10 cellular contexts compared by ENCODE assay signal in the genomic region with DNA sequence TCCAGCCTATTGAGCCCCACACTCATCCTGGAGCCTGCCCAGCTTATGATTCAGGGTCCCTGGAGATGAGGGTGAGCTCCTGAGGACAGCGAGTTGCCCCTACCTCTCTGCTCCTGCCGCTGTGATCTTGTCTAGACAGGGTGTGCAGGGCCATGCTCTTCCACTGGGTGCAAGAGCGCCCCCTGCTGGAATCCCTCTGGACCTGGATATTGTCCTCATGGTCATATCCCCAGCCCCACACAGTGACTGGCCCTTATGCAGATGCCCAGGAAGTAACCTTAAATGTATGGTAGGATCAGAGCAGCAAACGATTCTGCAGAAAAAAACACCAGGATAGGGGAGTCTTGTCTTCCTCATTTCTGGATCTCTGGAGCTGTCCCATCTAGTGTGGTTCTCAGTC. TPM values are rescaled to one million over a fixed set of nuclear protein-coding genes. Genes with fewer than 3 reads are reported as not detected.
DNase-seq lines count a peak whose midpoint lies in the region; ATAC-seq and TF ChIP-seq lines count a peak whose summit lies in the region.
"Not testable (repeated sequence)": the region's sequence is repeated elsewhere in the genome, so short reads cannot be mapped to it uniquely, and the experiment has no call there.
"Had no signal": no experiment of that assay in that cellular context is flagged by ENCODE, and none has a peak within 500 bp of the region (broad histone marks: within the 10 kb centered on the region; RNA-seq: fewer than 3 reads in every experiment).

No MANE protein-coding gene starts in this region.

- not testable (repeated sequence) for H3K36me3 Mint-ChIP-seq in CD8-positive, alpha-beta T cell; MCF 10A (ENCODE audit: insufficient read depth, unreplicated experiment); naive thymus-derived CD4-positive, alpha-beta T cell

- not testable (repeated sequence) for H3K79me2 ChIP-seq in HCT116 (ENCODE audit: insufficient read depth, low read length)

- not testable (repeated sequence) for H2AFZ ChIP-seq in HCT116 (ENCODE audit: low read depth, low read length, poor library complexity, severe bottlenecking)

- CTCF ChIA-PET in CD8-positive, alpha-beta T cell (lab: Charles Lee), result interaction anchor here (1.1 kb wide), 1 partner anchor 23 kb away, joined by 3 read pairs; no protein-coding TSS in a partner anchor
- CTCF ChIA-PET in HCT116 (lab: Charles Lee); naive thymus-derived CD4-positive, alpha-beta T cell (lab: Charles Lee): not testable (repeated sequence)
- CTCF ChIA-PET in MCF 10A (lab: Yijun Ruan, JAX), result interaction anchor here (1.1 kb wide), 1 partner anchor 23 kb away, joined by 3 read pairs; no protein-coding TSS in a partner anchor

- TF ChIP-seq CTCF in CD8-positive, alpha-beta T cell (IDR thresholded peaks at IDR 0.05), result peak; percentile 27
- TF ChIP-seq CTCF in HCT116 (IDR thresholded peaks at IDR 0.05 in 2 of 3, conservative IDR thresholded peaks at IDR 0.05 in 1 of 3; ENCODE audit: borderline replicate concordance in 1 of 3, insufficient read depth in 1 of 3, low read depth in 2 of 3, low read length in 2 of 3) (peak; percentile 11 to 57 (median 55); a peak in 4 of 6 replicates), MCF 10A (IDR thresholded peaks at IDR 0.05; ENCODE audit: unreplicated experiment) (peak; percentile 31)

- not testable (repeated sequence) for H3K9me3 Mint-ChIP-seq in CD8-positive, alpha-beta T cell; MCF 10A (ENCODE audit: unreplicated experiment); naive thymus-derived CD4-positive, alpha-beta T cell; stimulated activated naive CD8-positive, alpha-beta T cell treated with anti-CD3 and anti-CD28 coated beads, Interleukin-15, amount 100 ng/mL, for 72 hours

- H3K27me3 ChIP-seq in CD8-positive, alpha-beta T cell (ENCODE audit: insufficient read depth, low read length); HCT116 (ENCODE audit: insufficient read depth, low read length); naive thymus-derived CD4-positive, alpha-beta T cell (ENCODE audit: control insufficient read depth in 2 of 2, insufficient read depth in 2 of 2, low read length in 2 of 2): not testable (repeated sequence)

- not testable (repeated sequence) for H3K27ac ChIP-seq in CD8-positive, alpha-beta T cell (ENCODE audit: low read depth, low read length); HCT116 (ENCODE audit: low read depth, low read length); naive thymus-derived CD4-positive, alpha-beta T cell (ENCODE audit: low read depth, low read length)

- not testable (repeated sequence) for H3K27me3 Mint-ChIP-seq in CD8-positive, alpha-beta T cell (ENCODE audit: low read depth); naive thymus-derived CD4-positive, alpha-beta T cell; stimulated activated naive CD8-positive, alpha-beta T cell treated with anti-CD3 and anti-CD28 coated beads, Interleukin-15, amount 100 ng/mL, for 72 hours
- peaks cover 27% of the 10 kb centered on the region for H3K27me3 Mint-ChIP-seq in MCF 10A (ENCODE audit: insufficient read depth, unreplicated experiment)

- H3K27ac Mint-ChIP-seq in CD8-positive, alpha-beta T cell; MCF 10A (ENCODE audit: low read depth, unreplicated experiment); naive thymus-derived CD4-positive, alpha-beta T cell; stimulated activated naive CD8-positive, alpha-beta T cell treated with anti-CD3 and anti-CD28 coated beads, Interleukin-15, amount 100 ng/mL, for 72 hours: not testable (repeated sequence)

- peaks cover 18% of the 10 kb centered on the region for H3K4me1 ChIP-seq in CD8-positive, alpha-beta T cell (ENCODE audit: insufficient read depth, low read length)
- not testable (repeated sequence) for H3K4me1 ChIP-seq in HCT116 (ENCODE audit: control insufficient read depth in 1 of 2, insufficient read depth in 2 of 2, low read length in 2 of 2); naive thymus-derived CD4-positive, alpha-beta T cell (ENCODE audit: control insufficient read depth in 2 of 2, insufficient read depth in 2 of 2, low read length in 2 of 2)

- not testable (repeated sequence) for H3K9me2 ChIP-seq in HCT116 (ENCODE audit: insufficient read depth)

- not testable (repeated sequence) for H3K9me3 ChIP-seq in CD8-positive, alpha-beta T cell (ENCODE audit: low read length); HCT116 (ENCODE audit: control insufficient read depth in 1 of 2, insufficient read depth in 1 of 2, low read depth in 1 of 2, low read length in 2 of 2); naive thymus-derived CD4-positive, alpha-beta T cell (ENCODE audit: control insufficient read depth in 2 of 3, low read length in 3 of 3)

- not testable (repeated sequence) for H4K20me1 ChIP-seq in HCT116 (ENCODE audit: insufficient read depth)

- not testable (repeated sequence) for TF ChIP-seq POLR2A in HCT116 (IDR thresholded peaks at IDR 0.05; ENCODE audit: borderline replicate concordance, extremely low read depth, insufficient read depth, insufficient read length)

- TF ChIP-seq RAD21 in HCT116 (IDR thresholded peaks at IDR 0.05; ENCODE audit: low read depth), result peak; percentile 25; the same call in 1 of the 2 replicates

- H3K36me3 ChIP-seq in CD8-positive, alpha-beta T cell (ENCODE audit: insufficient read depth, low read length); HCT116 (ENCODE audit: control insufficient read depth in 1 of 2, insufficient read depth in 2 of 2, low read length in 2 of 2); naive thymus-derived CD4-positive, alpha-beta T cell (ENCODE audit: control insufficient read depth in 2 of 3, insufficient read depth in 3 of 3, low read length in 3 of 3): not testable (repeated sequence)

- peak; percentile 28 for ATAC-seq in CD8-positive, alpha-beta T cell
- ATAC-seq in HCT116, result peak; percentile 97
- peak; percentile 56 for ATAC-seq in Right ventricle myocardium superior (ENCODE audit: poor library complexity)
- peak; percentile 69 for ATAC-seq in naive thymus-derived CD4-positive, alpha-beta T cell
- ATAC-seq in stimulated activated naive CD8-positive, alpha-beta T cell treated with anti-CD3 and anti-CD28 coated beads, Interleukin-15, amount 100 ng/mL, for 72 hours, result peak; percentile 87

- RAD21 ChIA-PET in HCT116 (lab: Charles Lee; ENCODE audit: low non-redundant PET in 1 of 2, low total read pairs in 2 of 2, uncharacterized antibody in 2 of 2, unreplicated experiment in 2 of 2), result not testable (repeated sequence)

- H3K9ac ChIP-seq in HCT116 (ENCODE audit: low read length), result not testable (repeated sequence)

- intact Hi-C loops in CD8-positive, alpha-beta T cell (cut with DNase I, micrococcal nuclease), result loop anchor here (10.0 kb wide), 2 partner anchors 352 to 422 kb away; a partner anchor contains a TSS
- intact Hi-C loops in HCT116 (cut with micrococcal nuclease); MCF 10A (cut with micrococcal nuclease); Right ventricle myocardium superior (cut with DNase I): not testable (repeated sequence)
- intact Hi-C loops in naive thymus-derived CD4-positive, alpha-beta T cell (cut with micrococcal nuclease), result loop anchor here in 1 of 2 donors (10.0 kb wide), 2 partner anchors 148 to 352 kb away; a partner anchor contains a TSS

- peaks cover 21% of the 10 kb centered on the region for H3K4me1 Mint-ChIP-seq in CD8-positive, alpha-beta T cell (ENCODE audit: low read depth)
- H3K4me1 Mint-ChIP-seq in MCF 10A (ENCODE audit: insufficient read depth, unreplicated experiment), result not testable (repeated sequence)
- peaks cover 15 to 50% (median 26%) of the 10 kb centered on the region in 7 donors for H3K4me1 Mint-ChIP-seq in naive thymus-derived CD4-positive, alpha-beta T cell
- H3K4me1 Mint-ChIP-seq in stimulated activated naive CD8-positive, alpha-beta T cell treated with anti-CD3 and anti-CD28 coated beads, Interleukin-15, amount 100 ng/mL, for 72 hours, result peaks cover 37% of the 10 kb centered on the region

- not testable (repeated sequence) for H3K4me3 ChIP-seq in CD8-positive, alpha-beta T cell (ENCODE audit: low read depth, low read length); HCT116 (replicated peaks in 1 of 2; ENCODE audit: low read depth in 1 of 2, low read length in 2 of 2); naive thymus-derived CD4-positive, alpha-beta T cell (ENCODE audit: low read length)

- H3K4me3 Mint-ChIP-seq in CD8-positive, alpha-beta T cell; MCF 10A (ENCODE audit: unreplicated experiment); naive thymus-derived CD4-positive, alpha-beta T cell; stimulated activated naive CD8-positive, alpha-beta T cell treated with anti-CD3 and anti-CD28 coated beads, Interleukin-15, amount 100 ng/mL, for 72 hours: not testable (repeated sequence)

- not testable (repeated sequence) for DNase-seq in CD8-positive, alpha-beta T cell; HCT116 (ENCODE audit: low read depth, low spot score); Right ventricle myocardium superior
- peak; percentile 5 to 7 for DNase-seq in NOMO-1 (lab: John Stamatoyannopoulos, UW; ENCODE audit: unreplicated experiment in 2 of 2)
- DNase-seq in activated CD4-positive, alpha-beta T cell treated with anti-CD3 and anti-CD28 coated beads for 48 hours, result peak; percentile 36
- DNase-seq in MCF 10A (ENCODE audit: unreplicated experiment), result peak; percentile 9
- peak in 3 of 9 donors; percentile 10 to 17 (median 11) for DNase-seq in naive thymus-derived CD4-positive, alpha-beta T cell
- peak; percentile 28 to 31 for DNase-seq in stimulated activated naive CD8-positive, alpha-beta T cell treated with anti-CD3 and anti-CD28 coated beads, Interleukin-15, amount 100 ng/mL, for 72 hours

- H3K4me2 ChIP-seq in HCT116 (ENCODE audit: low read length), result not testable (repeated sequence)

- POLR2A ChIA-PET in CD8-positive, alpha-beta T cell (lab: Charles Lee); HCT116 (lab: Charles Lee); MCF 10A (lab: Yijun Ruan, JAX); naive thymus-derived CD4-positive, alpha-beta T cell (lab: Charles Lee): not testable (repeated sequence)

- BruUV-seq in HCT116 (replicated peaks; lab: Mats Ljungman, UMichigan); MCF 10A (replicated peaks; lab: Mats Ljungman, UMichigan): not testable (repeated sequence)

RNA-seq across cellular contexts. Expression of a gene that starts 24.4 kb away (rescaled TPM):
- 10 to 100 TPM; 27.9 to 28.1 TPM for total RNA-seq in CD8-positive, alpha-beta T cell
- 60.4 TPM for total RNA-seq in HCT116 (2021; ENCODE audit: unreplicated experiment)
- 52.9 and 54.6 TPM in 2 replicates for polyA plus RNA-seq in HCT116 (2012)
- 67.3 and 69.5 TPM in 2 replicates for total RNA-seq in MCF 10A (2022)
- 25.6 TPM for total RNA-seq in Right ventricle myocardium superior
- total RNA-seq in naive thymus-derived CD4-positive, alpha-beta T cell, result 10 to 100 TPM; 38.5 to 77.7 (median 45.8) TPM
- polyA plus RNA-seq in naive thymus-derived CD4-positive, alpha-beta T cell, result 10 to 100 TPM; 15.0 to 22.7 TPM

RNA-seq across cellular contexts. Expression of a gene that starts 25.6 kb away (rescaled TPM):
- not detected for total RNA-seq in CD8-positive, alpha-beta T cell
- total RNA-seq in HCT116 (2021; ENCODE audit: unreplicated experiment) (not detected), MCF 10A (2022) (not detected in 2 replicates), Right ventricle myocardium superior (not detected)
- polyA plus RNA-seq in HCT116 (2012), result not detected in 2 replicates
- under 1 TPM in 2 of 5 experiments, not detected in 3; 0.15 to 0.24 TPM for total RNA-seq in naive thymus-derived CD4-positive, alpha-beta T cell
- under 1 TPM in 1 of 2 donors, not detected in 1; 0.14 TPM for polyA plus RNA-seq in naive thymus-derived CD4-positive, alpha-beta T cell
- total RNA-seq: HT-29, myocyte had no signal

Comparison
In these comparisons a context has a peak if more than half of its experiments do, and no peak if none do; other contexts are left out.
1. ATAC-seq: peak in every context shown above with its lines; median percentile 97 in HCT116; 87 in stimulated activated naive CD8-positive, alpha-beta T cell treated with anti-CD3 and anti-CD28 coated beads, Interleukin-15, amount 100 ng/mL, for 72 hours; 69 in naive thymus-derived CD4-positive, alpha-beta T cell; 56 in Right ventricle myocardium superior; 28 in CD8-positive, alpha-beta T cell.